In the genomic region with DNA sequence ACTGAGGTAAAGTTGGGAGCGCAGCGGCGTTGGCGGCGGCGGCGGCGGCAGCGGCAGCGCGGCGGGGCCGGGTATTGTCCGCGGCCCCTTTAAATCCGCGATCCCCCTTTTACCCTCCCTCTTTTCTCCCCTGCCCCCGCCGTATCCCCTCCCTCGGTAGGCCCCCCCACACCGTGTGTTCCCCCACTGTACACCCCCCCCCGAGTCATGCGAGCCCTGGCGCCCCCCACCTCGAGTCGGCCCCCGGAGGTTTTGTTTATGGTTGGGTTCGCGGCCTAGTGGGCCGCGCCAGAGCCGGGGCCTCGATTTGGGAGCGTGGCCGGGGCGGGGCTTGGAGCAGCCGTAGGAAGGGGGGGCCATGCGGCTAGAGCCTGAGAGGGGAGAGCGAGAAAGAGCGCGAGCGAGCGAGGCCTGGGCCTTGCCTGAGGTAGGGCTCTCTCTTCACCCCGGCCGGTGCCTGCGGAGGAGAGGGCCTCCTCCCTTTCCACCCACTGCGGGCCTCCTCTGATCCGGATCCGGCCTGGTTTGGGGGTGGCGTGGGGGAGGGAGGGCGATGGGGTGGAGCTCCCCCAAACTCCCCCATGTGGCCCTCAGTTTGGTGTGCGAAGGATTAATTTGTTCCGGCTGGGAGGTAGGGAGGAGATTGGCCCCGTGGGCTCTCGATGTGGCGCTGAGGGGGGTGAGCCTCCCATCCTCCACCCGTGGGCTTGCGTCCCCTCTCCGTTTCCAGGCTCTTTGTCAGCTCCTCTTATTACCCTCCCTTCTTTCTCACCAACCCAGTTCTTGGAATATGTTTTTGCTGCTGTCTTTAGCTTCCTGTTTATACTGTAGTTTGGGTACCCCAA, we compare ENCODE assay signal across 8 cellular contexts. TPM values are rescaled to one million over a fixed set of nuclear protein-coding genes. Genes with fewer than 3 reads are reported as not detected.
DNase-seq lines count a peak whose midpoint lies in the region; ATAC-seq lines count a peak whose summit lies in the region.

No MANE protein-coding gene starts in this region.

- peak overlapping the region; percentile 97 for H3K4me3 Mint-ChIP-seq in activated T-cell treated with anti-CD3 and anti-CD28 coated beads, Interleukin-2, amount 50 U/mL, for 4 hours
- peak overlapping the region; percentile 90 for H3K4me3 Mint-ChIP-seq in natural killer cell treated with Interleukin-12 subunit alpha and Interleukin-12 subunit beta and Interleukin-15 and Interleukin-18, amount 100 ng/mL, for 72 hours

- peaks cover 40% of the 10 kb centered on the region for H3K36me3 Mint-ChIP-seq in activated T-cell treated with anti-CD3 and anti-CD28 coated beads, Interleukin-2, amount 50 U/mL, for 4 hours (ENCODE audit: insufficient read depth)
- peaks cover 32% of the 10 kb centered on the region for H3K36me3 Mint-ChIP-seq in natural killer cell treated with Interleukin-12 subunit alpha and Interleukin-12 subunit beta and Interleukin-15 and Interleukin-18, amount 100 ng/mL, for 72 hours

- DNase-seq in DMS53 (lab: John Stamatoyannopoulos, UW) (peak; percentile 74), DMS53 treated with DMSO at 0.1 percent for 48 hours (lab: John Stamatoyannopoulos, UW; ENCODE audit: unreplicated experiment) (no peak), NT2/D1 (ENCODE audit: low read depth, low spot score) (no peak), fibroblast of gingiva (ENCODE audit: low read depth) (peak; percentile 51)
- peak; percentile 73 for DNase-seq in activated T-cell treated with anti-CD3 and anti-CD28 coated beads, Interleukin-2, amount 50 U/mL, for 4 hours
- DNase-seq in natural killer cell treated with Interleukin-12 subunit alpha and Interleukin-12 subunit beta and Interleukin-15 and Interleukin-18, amount 100 ng/mL, for 72 hours (ENCODE audit: low spot score) = peak; percentile 64
- peak; percentile 73 for DNase-seq in stimulated activated naive CD4-positive, alpha-beta T cell treated with Interleukin-2 at 50 U/mL for 16 hours (lab: John Stamatoyannopoulos, UW)

- H3K36me3 ChIP-seq in NT2/D1 (ENCODE audit: insufficient read depth, insufficient read length, low read length) = peaks cover 74% of the 10 kb centered on the region

- no peaks in the 10 kb centered on the region for H3K27me3 Mint-ChIP-seq in activated T-cell treated with anti-CD3 and anti-CD28 coated beads, Interleukin-2, amount 50 U/mL, for 4 hours (ENCODE audit: low read depth)
- H3K27me3 Mint-ChIP-seq in natural killer cell treated with Interleukin-12 subunit alpha and Interleukin-12 subunit beta and Interleukin-15 and Interleukin-18, amount 100 ng/mL, for 72 hours = no peaks in the 10 kb centered on the region

- H3K9ac ChIP-seq in NT2/D1 (ENCODE audit: insufficient read length, low read depth) = peak overlapping the region; percentile 98

- peaks cover 3% of the 10 kb centered on the region for H3K9me3 Mint-ChIP-seq in activated T-cell treated with anti-CD3 and anti-CD28 coated beads, Interleukin-2, amount 50 U/mL, for 4 hours
- no peaks in the 10 kb centered on the region for H3K9me3 Mint-ChIP-seq in natural killer cell treated with Interleukin-12 subunit alpha and Interleukin-12 subunit beta and Interleukin-15 and Interleukin-18, amount 100 ng/mL, for 72 hours

- peak overlapping the region; percentile 86 to 88 for H3K27ac Mint-ChIP-seq in natural killer cell treated with Interleukin-12 subunit alpha and Interleukin-12 subunit beta and Interleukin-15 and Interleukin-18, amount 100 ng/mL, for 72 hours

- H3K27me3 ChIP-seq in NT2/D1 (ENCODE audit: insufficient read depth, insufficient read length) = no peaks in the 10 kb centered on the region

- H3K4me1 ChIP-seq in NT2/D1 (ENCODE audit: insufficient read depth, insufficient read length) = no peaks in the 10 kb centered on the region

- peak overlapping the region; percentile 92 for H3K4me3 ChIP-seq in NT2/D1 (ENCODE audit: insufficient read length, low read depth)

- peaks cover 60% of the 10 kb centered on the region for H3K4me1 Mint-ChIP-seq in activated T-cell treated with anti-CD3 and anti-CD28 coated beads, Interleukin-2, amount 50 U/mL, for 4 hours (ENCODE audit: low read depth)
- H3K4me1 Mint-ChIP-seq in natural killer cell treated with Interleukin-12 subunit alpha and Interleukin-12 subunit beta and Interleukin-15 and Interleukin-18, amount 100 ng/mL, for 72 hours (ENCODE audit: low read depth in 2 of 2) = peaks cover 48 to 66% of the 10 kb centered on the region in 2 donors

- peaks cover 8% of the 10 kb centered on the region for H3K9me3 ChIP-seq in NT2/D1 (ENCODE audit: insufficient read depth, low read length)

- peak; percentile 12 for ATAC-seq in HG02678 (IDR thresholded peaks at IDR 0.05; ENCODE audit: unreplicated experiment)
- peak; percentile 25 to 33 for ATAC-seq in activated T-cell treated with anti-CD3 and anti-CD28 coated beads, Interleukin-2, amount 50 U/mL, for 4 hours
- ATAC-seq in natural killer cell treated with Interleukin-12 subunit alpha and Interleukin-12 subunit beta and Interleukin-15 and Interleukin-18, amount 100 ng/mL, for 72 hours = peak; percentile 28 to 48

RNA-seq across cellular contexts. Expression of a gene that starts 0.4 kb away (rescaled TPM):
- 100 to 1,000 TPM; 299 to 328 (median 318) TPM for total RNA-seq in activated T-cell treated with anti-CD3 and anti-CD28 coated beads, Interleukin-2, amount 50 U/mL, for 4 hours
- 100 to 1,000 TPM; 175 to 183 TPM for total RNA-seq in natural killer cell treated with Interleukin-12 subunit alpha and Interleukin-12 subunit beta and Interleukin-15 and Interleukin-18, amount 100 ng/mL, for 72 hours

RNA-seq across cellular contexts. Expression of a gene that starts 15.1 kb away (rescaled TPM):
- total RNA-seq in activated T-cell treated with anti-CD3 and anti-CD28 coated beads, Interleukin-2, amount 50 U/mL, for 4 hours = not detected
- not detected for total RNA-seq in natural killer cell treated with Interleukin-12 subunit alpha and Interleukin-12 subunit beta and Interleukin-15 and Interleukin-18, amount 100 ng/mL, for 72 hours

RNA-seq across cellular contexts. Expression of a gene that starts 29.3 kb away (rescaled TPM):
- 100 to 1,000 TPM; 788 to 834 (median 808) TPM for total RNA-seq in activated T-cell treated with anti-CD3 and anti-CD28 coated beads, Interleukin-2, amount 50 U/mL, for 4 hours
- 100 to 1,000 TPM; 495 to 662 TPM for total RNA-seq in natural killer cell treated with Interleukin-12 subunit alpha and Interleukin-12 subunit beta and Interleukin-15 and Interleukin-18, amount 100 ng/mL, for 72 hours

RNA-seq across cellular contexts. Expression of a gene that starts 51.2 kb away (rescaled TPM):
- total RNA-seq in activated T-cell treated with anti-CD3 and anti-CD28 coated beads, Interleukin-2, amount 50 U/mL, for 4 hours = 100 to 1,000 TPM; 131 to 178 (median 157) TPM
- 100 to 1,000 TPM; 131 to 136 TPM for total RNA-seq in natural killer cell treated with Interleukin-12 subunit alpha and Interleukin-12 subunit beta and Interleukin-15 and Interleukin-18, amount 100 ng/mL, for 72 hours

Comparison
In these comparisons a context has a peak if more than half of its experiments do, and no peak if none do; other contexts are left out.
1. DNase-seq: peak in DMS53 (single experiment), activated T-cell treated with anti-CD3 and anti-CD28 coated beads, Interleukin-2, amount 50 U/mL, for 4 hours (single experiment), fibroblast of gingiva (single experiment), natural killer cell treated with Interleukin-12 subunit alpha and Interleukin-12 subunit beta and Interleukin-15 and Interleukin-18, amount 100 ng/mL, for 72 hours (single experiment) and stimulated activated naive CD4-positive, alpha-beta T cell treated with Interleukin-2 at 50 U/mL for 16 hours (single experiment); none in DMS53 treated with DMSO at 0.1 percent for 48 hours (single experiment) and NT2/D1 (single experiment).
2. Peak in every context shown above with its lines, with median percentiles within 50 percentile points of each other: ATAC-seq.